9 cellular contexts compared by ENCODE assay signal in the genomic region with DNA sequence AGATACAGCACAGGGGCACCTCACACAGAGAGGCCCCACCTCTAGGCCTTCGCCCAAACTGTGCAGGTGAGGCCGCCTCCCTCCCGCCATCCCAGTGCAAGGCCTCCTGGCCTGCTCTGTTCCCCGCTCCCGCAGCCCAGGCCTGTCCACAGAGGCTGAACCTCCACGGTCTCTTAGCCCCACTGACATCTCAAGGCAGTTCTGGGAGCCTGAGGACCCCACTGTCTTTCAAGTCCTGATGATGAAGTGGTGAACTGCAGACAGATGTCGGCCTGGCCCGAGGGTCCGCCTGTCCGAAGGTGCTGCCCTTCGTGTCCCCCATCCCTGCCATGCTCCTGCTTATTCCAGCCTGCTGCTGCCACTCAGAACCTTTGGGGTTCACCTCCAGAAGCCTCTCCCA.
"Had no signal": no experiment of that assay in that cellular context is flagged by ENCODE, and none has a peak within 500 bp of the region (broad histone marks: within the 10 kb centered on the region; RNA-seq: fewer than 3 reads in every experiment).

No MANE protein-coding gene starts in this region.

- H3K9ac ChIP-seq: GM23248 had no signal

- H3K4me3 Mint-ChIP-seq: GM23338, H9, HFFc6 had no signal

- H3K4me2 ChIP-seq: GM23338 had no signal

- DNase-seq: GM23248, GOT3, H7, H9, HCEC 1CT, HFFc6 had no signal

- ATAC-seq: GM23338, HCT116 had no signal

- H3K9me3 Mint-ChIP-seq: GM23338, H9, HFFc6 had no signal

- H3K9me3 ChIP-seq: HAP-1 had no signal

- H3K4me3 ChIP-seq: GM23248, GM23338, HAP-1 had no signal

- H3K27ac ChIP-seq: GM23248 had no signal

- H3K27ac Mint-ChIP-seq: GM23338, HFFc6 had no signal

- H3K36me3 ChIP-seq: HAP-1 had no signal

- H2AFZ ChIP-seq: GM23248, GM23338 had no signal

- H3K4me1 ChIP-seq: HAP-1 had no signal
